Comparison of ENCODE assay signal across 16 cellular contexts in genomic region chrX:48181882-48182281, GRCh38. TPM values are rescaled to one million over a fixed set of nuclear protein-coding genes. Genes with fewer than 3 reads are reported as not detected.
"Had no signal": no experiment of that assay in that cellular context is flagged by ENCODE, and none has a peak within 500 bp of the region (broad histone marks: within the 10 kb centered on the region; RNA-seq: fewer than 3 reads in every experiment).

No MANE protein-coding gene starts in this region.

RNA-seq across cellular contexts. Expression of gene SSX5, which starts 14.7 kb away (rescaled TPM):
- total RNA-seq: activated CD4-positive, alpha-beta memory T cell treated with anti-CD3 and anti-CD28 coated beads, Interleukin-2, amount 10 ng/mL, durations not matched to agents 7 days and 5 days; activated CD4-positive, alpha-beta T cell treated with anti-CD3 and anti-CD28 coated beads for 36 hours; activated CD4-positive, alpha-beta T cell treated with anti-CD3 and anti-CD28 coated beads, Interleukin-2, amount 10 ng/mL, durations not matched to agents 7 days and 5 days; activated CD8-positive, alpha-beta memory T cell treated with anti-CD3 and anti-CD28 coated beads, Interleukin-2, amount 10 ng/mL, durations not matched to agents 7 days and 5 days; activated CD8-positive, alpha-beta T cell treated with anti-CD3 and anti-CD28 coated beads, Interleukin-2, amount 10 ng/mL, durations not matched to agents 7 days and 5 days; activated naive CD8-positive, alpha-beta T cell treated with anti-CD3 and anti-CD28 coated beads, Interleukin-2, amount 10 ng/mL, durations not matched to agents 7 days and 5 days; activated T-helper 2 cell treated with anti-CD3 and anti-CD28 coated beads, Interferon-gamma antibody, Interleukin-2, Interleukin-4, amounts not matched to agents 10 μg/mL and 5 μg/mL and 100 μg/mL, durations not matched to agents 14 hours and 24 hours and 36 hours; ascending aorta; bronchial epithelial cell; cardiac muscle cell; chondrocyte; T-helper 1 cell treated with Interleukin-12 subunit alpha and Interleukin-12 subunit beta and Interleukin-4 antibody, amounts not matched to agents 30 ng/mL and 1 ng/mL, for 36 hours; T-helper 17 cell; T-helper 2 cell treated with Interferon-gamma antibody and Interleukin-4, amounts not matched to agents 100 ng/mL and 5 ng/mL, for 36 hours; WTC11 had no signal
- polyA plus RNA-seq: adipose tissue, cardiac muscle cell had no signal

RNA-seq across cellular contexts. Expression of gene SPACA5B, which starts 51.5 kb away (rescaled TPM):
- total RNA-seq: activated CD4-positive, alpha-beta memory T cell treated with anti-CD3 and anti-CD28 coated beads, Interleukin-2, amount 10 ng/mL, durations not matched to agents 7 days and 5 days; activated CD4-positive, alpha-beta T cell treated with anti-CD3 and anti-CD28 coated beads for 36 hours; activated CD4-positive, alpha-beta T cell treated with anti-CD3 and anti-CD28 coated beads, Interleukin-2, amount 10 ng/mL, durations not matched to agents 7 days and 5 days; activated CD8-positive, alpha-beta memory T cell treated with anti-CD3 and anti-CD28 coated beads, Interleukin-2, amount 10 ng/mL, durations not matched to agents 7 days and 5 days; activated CD8-positive, alpha-beta T cell treated with anti-CD3 and anti-CD28 coated beads, Interleukin-2, amount 10 ng/mL, durations not matched to agents 7 days and 5 days; activated naive CD8-positive, alpha-beta T cell treated with anti-CD3 and anti-CD28 coated beads, Interleukin-2, amount 10 ng/mL, durations not matched to agents 7 days and 5 days; activated T-helper 2 cell treated with anti-CD3 and anti-CD28 coated beads, Interferon-gamma antibody, Interleukin-2, Interleukin-4, amounts not matched to agents 10 μg/mL and 5 μg/mL and 100 μg/mL, durations not matched to agents 14 hours and 24 hours and 36 hours; ascending aorta; bronchial epithelial cell; cardiac muscle cell; chondrocyte; T-helper 1 cell treated with Interleukin-12 subunit alpha and Interleukin-12 subunit beta and Interleukin-4 antibody, amounts not matched to agents 30 ng/mL and 1 ng/mL, for 36 hours; T-helper 17 cell; T-helper 2 cell treated with Interferon-gamma antibody and Interleukin-4, amounts not matched to agents 100 ng/mL and 5 ng/mL, for 36 hours; WTC11 had no signal
- polyA plus RNA-seq: adipose tissue, cardiac muscle cell had no signal
